Comparison of ENCODE assay signal across 18 cellular contexts in genomic region chr10:120516426-120516825, GRCh38. TPM values are rescaled to one million over a fixed set of nuclear protein-coding genes. Genes with fewer than 3 reads are reported as not detected.
DNase-seq lines count a peak whose midpoint lies in the region; ATAC-seq and TF ChIP-seq lines count a peak whose summit lies in the region.
"Had no signal": no experiment of that assay in that cellular context is flagged by ENCODE, and none has a peak within 500 bp of the region (broad histone marks: within the 10 kb centered on the region; RNA-seq: fewer than 3 reads in every experiment).

No MANE protein-coding gene starts in this region.

- no peak overlapping the region for H3K27ac Mint-ChIP-seq in stimulated activated effector memory CD8-positive, alpha-beta T cell treated with anti-CD3 and anti-CD28 coated beads, Interleukin-12 subunit alpha, Interleukin-12 subunit beta, amount 100 ng/mL, for 72 hours
- H3K27ac Mint-ChIP-seq: B cell; CD4-positive, CD25-positive, alpha-beta regulatory T cell; CD8-positive, alpha-beta T cell; HFFc6 had no signal

- H3K4me1 Mint-ChIP-seq in stimulated activated effector memory CD8-positive, alpha-beta T cell treated with anti-CD3 and anti-CD28 coated beads, Interleukin-12 subunit alpha, Interleukin-12 subunit beta, amount 100 ng/mL, for 72 hours: no peaks in the 10 kb centered on the region
- H3K4me1 Mint-ChIP-seq: B cell; CD4-positive, CD25-positive, alpha-beta regulatory T cell had no signal

- no peak for TF ChIP-seq CTCF in right atrium auricular region (IDR thresholded peaks at IDR 0.05)

- H3K27me3 ChIP-seq in right atrium auricular region: no peaks in the 10 kb centered on the region
- H3K27me3 ChIP-seq: BLaER1 had no signal

- no peaks in the 10 kb centered on the region for H3K9me3 Mint-ChIP-seq in stimulated activated effector memory CD8-positive, alpha-beta T cell treated with anti-CD3 and anti-CD28 coated beads, Interleukin-12 subunit alpha, Interleukin-12 subunit beta, amount 100 ng/mL, for 72 hours
- H3K9me3 Mint-ChIP-seq: CD8-positive, alpha-beta T cell; HFFc6 had no signal

- no peaks in the 10 kb centered on the region for H3K9me3 ChIP-seq in right atrium auricular region
- H3K9me3 ChIP-seq: BLaER1, Caco-2, HAP-1 had no signal

- H3K36me3 ChIP-seq in right atrium auricular region: no peaks in the 10 kb centered on the region
- H3K36me3 ChIP-seq: BLaER1, HAP-1 had no signal

- no peak for ATAC-seq in stimulated activated effector memory CD8-positive, alpha-beta T cell treated with anti-CD3 and anti-CD28 coated beads, Interleukin-12 subunit alpha, Interleukin-12 subunit beta, amount 100 ng/mL, for 72 hours
- ATAC-seq: CD8-positive, alpha-beta T cell had no signal

- H3K36me3 Mint-ChIP-seq in stimulated activated effector memory CD8-positive, alpha-beta T cell treated with anti-CD3 and anti-CD28 coated beads, Interleukin-12 subunit alpha, Interleukin-12 subunit beta, amount 100 ng/mL, for 72 hours: no peaks in the 10 kb centered on the region
- H3K36me3 Mint-ChIP-seq: CD4-positive, CD25-positive, alpha-beta regulatory T cell; CD8-positive, alpha-beta T cell had no signal

- no peaks in the 10 kb centered on the region for H3K4me1 ChIP-seq in right atrium auricular region
- H3K4me1 ChIP-seq: BLaER1, Caco-2, HAP-1 had no signal

- no peak overlapping the region for H3K4me3 ChIP-seq in right atrium auricular region
- H3K4me3 ChIP-seq: BLaER1, HAP-1 had no signal

- no peak overlapping the region for H3K4me3 Mint-ChIP-seq in stimulated activated effector memory CD8-positive, alpha-beta T cell treated with anti-CD3 and anti-CD28 coated beads, Interleukin-12 subunit alpha, Interleukin-12 subunit beta, amount 100 ng/mL, for 72 hours
- H3K4me3 Mint-ChIP-seq: B cell; CD4-positive, CD25-positive, alpha-beta regulatory T cell; CD8-positive, alpha-beta T cell; HFFc6 had no signal

- peak; percentile 75 for DNase-seq in amniotic epithelial cell (ENCODE audit: low read depth)
- peak; percentile 47 for DNase-seq in astrocyte of the hippocampus (ENCODE audit: low read depth, low spot score)
- peak; percentile 77 for DNase-seq in foreskin melanocyte
- DNase-seq in stimulated activated effector memory CD8-positive, alpha-beta T cell treated with anti-CD3 and anti-CD28 coated beads, Interleukin-12 subunit alpha, Interleukin-12 subunit beta, amount 100 ng/mL, for 72 hours (ENCODE audit: low spot score in 2 of 2): no peak
- DNase-seq in right atrium auricular region (ENCODE audit: low spot score): no peak
- DNase-seq in NCI-H526 (lab: John Stamatoyannopoulos, UW): no peak
- DNase-seq: Caco-2; CD4-positive, CD25-positive, alpha-beta regulatory T cell; CD8-positive, alpha-beta T cell; DMS153; DND-41; GOT3; HFFc6 had no signal

- H3K27ac ChIP-seq in right atrium auricular region: no peak overlapping the region
- H3K27ac ChIP-seq: BLaER1, C4-2B had no signal

RNA-seq across cellular contexts. Expression of gene PLPP4, which starts 59.4 kb away (rescaled TPM):
- total RNA-seq in right atrium auricular region: not detected
- total RNA-seq: A673; B cell; CD4-positive, CD25-positive, alpha-beta regulatory T cell; CD8-positive, alpha-beta T cell had no signal

Comparison
In these comparisons a context has a peak if more than half of its experiments do, and no peak if none do; other contexts are left out.
1. DNase-seq: peak in amniotic epithelial cell (single experiment), astrocyte of the hippocampus (single experiment) and foreskin melanocyte (single experiment); none in stimulated activated effector memory CD8-positive, alpha-beta T cell treated with anti-CD3 and anti-CD28 coated beads, Interleukin-12 subunit alpha, Interleukin-12 subunit beta, amount 100 ng/mL, for 72 hours (0 of 2), right atrium auricular region (single experiment) and NCI-H526 (0 of 2).